ENCODE assay signal across 20 cellular contexts in the genomic region with DNA sequence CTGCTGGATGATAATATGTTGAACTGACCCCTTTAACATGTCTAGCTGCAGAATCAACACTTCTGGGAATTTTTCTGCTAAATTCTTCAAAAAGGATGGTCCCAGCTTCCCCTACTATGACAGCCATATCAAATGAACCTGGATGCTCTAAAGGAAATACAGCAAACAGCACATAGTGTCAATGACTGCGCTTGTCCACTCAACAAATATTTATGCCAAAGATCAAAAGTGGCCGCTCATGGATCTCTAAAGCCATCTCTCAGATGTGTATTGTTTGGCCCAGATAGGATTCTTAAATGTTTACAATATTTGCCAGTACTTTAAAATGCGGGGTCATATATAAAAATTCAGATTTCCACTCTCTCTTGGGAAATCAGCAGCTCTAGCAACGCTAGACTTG.
"Had no signal": no experiment of that assay in that cellular context is flagged by ENCODE, and none has a peak within 500 bp of the region (broad histone marks: within the 10 kb centered on the region; RNA-seq: fewer than 3 reads in every experiment).

No MANE protein-coding gene starts in this region.

- H3K9me3 ChIP-seq: gastroesophageal sphincter, mucosa of descending colon, sigmoid colon, suprapubic skin, upper lobe of left lung had no signal

- H3K36me3 Mint-ChIP-seq: immature natural killer cell, T-cell had no signal

- H3K4me3 Mint-ChIP-seq: activated CD4-positive, alpha-beta T cell treated with anti-CD3 and anti-CD28 coated beads, Interleukin-2, amount 10 ng/mL, durations not matched to agents 24 days and 14 days; activated naive CD4-positive, alpha-beta T cell treated with anti-CD3 and anti-CD28 coated beads for 36 hours; activated T-helper 17 cell treated with anti-CD3 and anti-CD28 coated beads, Interleukin-2, amount 50 U/mL, for 72 hours; immature natural killer cell; T-cell had no signal

- H3K27me3 ChIP-seq: gastroesophageal sphincter, sigmoid colon, suprapubic skin had no signal

- H3K4me3 ChIP-seq: gastroesophageal sphincter, mucosa of descending colon, sigmoid colon had no signal

- ATAC-seq: activated T-helper 17 cell treated with anti-CD3 and anti-CD28 coated beads, Interleukin-2, amount 50 U/mL, for 72 hours; gastroesophageal sphincter; mucosa of descending colon; naive thymus-derived CD8-positive, alpha-beta T cell; T-cell had no signal

- H3K36me3 ChIP-seq: gastroesophageal sphincter, sigmoid colon, suprapubic skin, upper lobe of left lung, WERI-Rb-1 had no signal

- H3K27ac Mint-ChIP-seq: activated CD4-positive, alpha-beta T cell treated with anti-CD3 and anti-CD28 coated beads, Interleukin-2, amount 10 ng/mL, durations not matched to agents 24 days and 14 days; activated naive CD4-positive, alpha-beta T cell treated with anti-CD3 and anti-CD28 coated beads for 36 hours; activated T-helper 17 cell treated with anti-CD3 and anti-CD28 coated beads, Interleukin-2, amount 50 U/mL, for 72 hours; immature natural killer cell; naive thymus-derived CD8-positive, alpha-beta T cell; progenitor cell of endocrine pancreas; T-cell had no signal

- H3K9me3 Mint-ChIP-seq: activated CD4-positive, alpha-beta T cell treated with anti-CD3 and anti-CD28 coated beads, Interleukin-2, amount 10 ng/mL, durations not matched to agents 24 days and 14 days; activated naive CD4-positive, alpha-beta T cell treated with anti-CD3 and anti-CD28 coated beads for 36 hours; activated T-helper 17 cell treated with anti-CD3 and anti-CD28 coated beads, Interleukin-2, amount 50 U/mL, for 72 hours; naive thymus-derived CD8-positive, alpha-beta T cell; T-cell had no signal

- DNase-seq: activated CD4-positive, alpha-beta T cell treated with anti-CD3 and anti-CD28 coated beads, Interleukin-2, amount 10 ng/mL, durations not matched to agents 24 days and 14 days; activated naive CD4-positive, alpha-beta T cell treated with anti-CD3 and anti-CD28 coated beads for 36 hours; effector memory CD4-positive, alpha-beta T cell; immature natural killer cell; mammary epithelial cell; mucosa of descending colon; naive thymus-derived CD8-positive, alpha-beta T cell; nucleus accumbens; sigmoid colon; stimulated activated CD4-positive, alpha-beta T cell treated with anti-CD3 and anti-CD28 coated beads, Interleukin-12 subunit alpha, Interleukin-12 subunit beta, amount 100 ng/mL, for 4 hours; stimulated activated CD4-positive, alpha-beta T cell treated with anti-CD3 and anti-CD28 coated beads, Interleukin-2, amount 100 ng/mL, for 48 hours; stimulated activated naive CD4-positive, alpha-beta T cell treated with Interleukin-2 at 50 U/mL for 16 hours; T-cell; upper lobe of left lung; WERI-Rb-1 had no signal

- H3K27ac ChIP-seq: epithelial cell of prostate, gastroesophageal sphincter, sigmoid colon, suprapubic skin, upper lobe of left lung, WERI-Rb-1 had no signal
